ENCODE assay signal across 8 cellular contexts in genomic region chr2:10408649-10409579, GRCh38. TPM values are rescaled to one million over a fixed set of nuclear protein-coding genes. Genes with fewer than 3 reads are reported as not detected.
A peak's percentile ranks its signal among the peaks of the same experiment; 100 is the strongest.
DNase-seq lines count a peak whose midpoint lies in the region; ATAC-seq and TF ChIP-seq lines count a peak whose summit lies in the region.

No MANE protein-coding gene starts in this region.

- peak; percentile 85 for DNase-seq in BE2C
- peak; percentile 89 for DNase-seq in GM19238 (ENCODE audit: insufficient read length, low spot score)
- peak; percentile 18 for DNase-seq in NCI-H446 treated with DMSO at 0.1 percent for 48 hours (lab: John Stamatoyannopoulos, UW)
- DNase-seq in activated CD4-positive, alpha-beta T cell treated with anti-CD3 and anti-CD28 coated beads for 4 hours: peak; percentile 81 to 84
- peak; percentile 91 for DNase-seq in colonic mucosa
- peak; percentile 88 to 91 (median 90) for DNase-seq in right lobe of liver
- DNase-seq in stimulated activated CD4-positive, alpha-beta T cell treated with anti-CD3 and anti-CD28 coated beads, TNF-alpha, amount 100 ng/mL, for 24 hours (ENCODE audit: low read depth in 3 of 3): peak; percentile 67 to 80 (median 69)

- 13% methylated on average over 20 of the region's 24 CpGs for WGBS in right lobe of liver (ENCODE audit: insufficient coverage, low coverage, low lambda C conversion rate, missing lambda C conversion rate)

- H3K27ac ChIP-seq in colonic mucosa (peak overlapping the region; percentile 74), right lobe of liver (peak overlapping the region; percentile 56 to 77 (median 69))

- H3K4me3 ChIP-seq in BE2C (ENCODE audit: low read depth, low read length): no peak overlapping the region
- H3K4me3 ChIP-seq in colonic mucosa: no peak overlapping the region
- H3K4me3 ChIP-seq in right lobe of liver: peak overlapping the region in 2 of 3 donors; percentile 16 to 27

- H3K9ac ChIP-seq in colonic mucosa (ENCODE audit: low read depth in 2 of 2, low read length in 2 of 2): peak overlapping the region; percentile 37 to 60

- TF ChIP-seq POLR2A in right lobe of liver (IDR thresholded peaks at IDR 0.05): peak; percentile 26

- H3K9me3 ChIP-seq in BE2C (no peaks in the 10 kb centered on the region; the same call in 1 of the 2 replicates), colonic mucosa (no peaks in the 10 kb centered on the region), right lobe of liver (no peaks in the 10 kb centered on the region)

- peaks cover 21% of the 10 kb centered on the region for H3K4me1 ChIP-seq in BE2C
- peaks cover 8% of the 10 kb centered on the region for H3K4me1 ChIP-seq in colonic mucosa
- H3K4me1 ChIP-seq in right lobe of liver: peaks cover 0 to 61% (median 14%) of the 10 kb centered on the region in 4 donors

- TF ChIP-seq CTCF in BE2C (IDR thresholded peaks at IDR 0.05; ENCODE audit: low read depth, low read length) (peak; percentile 98), colonic mucosa (IDR thresholded peaks at IDR 0.05) (peak; percentile 90), right lobe of liver (IDR thresholded peaks at IDR 0.05) (peak; percentile 97 to 99 (median 98))

- intact Hi-C loops in colonic mucosa (cut with DNase I) (no loop called here), right lobe of liver (cut with DNase I) (loop anchor here (5.0 to 10.0 kb wide), 2 partner anchors 94 to 107 kb away; partner anchors contain the start of gene HPCAL1 (in 1 of the 2))

- H3K27me3 ChIP-seq in BE2C: no peaks in the 10 kb centered on the region
- H3K27me3 ChIP-seq in colonic mucosa: no peaks in the 10 kb centered on the region
- no peaks in the 10 kb centered on the region for H3K27me3 ChIP-seq in right lobe of liver

- ATAC-seq in HG03378 (IDR thresholded peaks at IDR 0.05; ENCODE audit: unreplicated experiment): peak; percentile 37
- peak; percentile 82 to 91 (median 84) for ATAC-seq in right lobe of liver

- peaks cover 30% of the 10 kb centered on the region for H3K36me3 ChIP-seq in BE2C
- no peaks in the 10 kb centered on the region for H3K36me3 ChIP-seq in colonic mucosa
- H3K36me3 ChIP-seq in right lobe of liver: no peaks in the 10 kb centered on the region

RNA-seq across cellular contexts. Expression of gene ODC1, which starts 39.2 kb away (rescaled TPM):
- 216 TPM for polyA plus RNA-seq in BE2C (2012; ENCODE audit: insufficient read depth, insufficient read length, low read depth)
- 100 to 1,000 TPM in 1 of 2 donors, 10 to 100 TPM in 1; 45.8 to 107 TPM for total RNA-seq in colonic mucosa
- 100 to 1,000 TPM in 2 of 6 experiments, 10 to 100 TPM in 4; 14.4 to 197 (median 28.6) TPM for total RNA-seq in right lobe of liver

Comparison
In these comparisons a context has a peak if more than half of its experiments do, and no peak if none do; other contexts are left out.
1. DNase-seq: peak in every context shown above with its lines; median percentile 91 in colonic mucosa; 90 in right lobe of liver; 89 in GM19238; 85 in BE2C; 82 in activated CD4-positive, alpha-beta T cell treated with anti-CD3 and anti-CD28 coated beads for 4 hours; 69 in stimulated activated CD4-positive, alpha-beta T cell treated with anti-CD3 and anti-CD28 coated beads, TNF-alpha, amount 100 ng/mL, for 24 hours; 18 in NCI-H446 treated with DMSO at 0.1 percent for 48 hours.
2. H3K4me3 ChIP-seq: peak in right lobe of liver (2 of 3); none in BE2C (single experiment) and colonic mucosa (single experiment).
3. Peak in every context shown above with its lines, with median percentiles within 50 percentile points of each other: CTCF ChIP-seq.